ENCODE assay signal across 25 cellular contexts in genomic region chr6:71168233-71168765, GRCh38.
"Had no signal": no experiment of that assay in that cellular context is flagged by ENCODE, and none has a peak within 500 bp of the region (broad histone marks: within the 10 kb centered on the region; RNA-seq: fewer than 3 reads in every experiment).

No MANE protein-coding gene starts in this region.

- H3K79me2 ChIP-seq: parathyroid adenoma had no signal

- H3K4me3 Mint-ChIP-seq: effector memory CD8-positive, alpha-beta T cell; memory B cell; naive B cell; natural killer cell treated with Interleukin-12 subunit alpha and Interleukin-12 subunit beta and Interleukin-15 and Interleukin-18, amount 100 ng/mL, for 72 hours; neural crest cell; stimulated activated naive B cell treated with anti-CD40 and anti-IgM and Interleukin-4, amounts not matched to agents 10 μg/mL and 1 μg/mL and 100 μg/mL, for 72 hours; stimulated activated naive CD8-positive, alpha-beta T cell treated with anti-CD3 and anti-CD28 coated beads, Interleukin-15, Interleukin-2, amounts not matched to agents 100 ng/mL and 50 ng/mL, for 24 hours had no signal

- H3K27me3 Mint-ChIP-seq: progenitor cell of endocrine pancreas had no signal

- H2AFZ ChIP-seq: parathyroid adenoma had no signal

- H3K9me3 ChIP-seq: gastrocnemius medialis, mucosa of descending colon, neutrophil, sigmoid colon, thoracic aorta, tibial nerve, upper lobe of left lung had no signal

- H3K36me3 ChIP-seq: gastrocnemius medialis, neutrophil, sigmoid colon, thoracic aorta, tibial nerve, upper lobe of left lung had no signal

- ATAC-seq: effector memory CD8-positive, alpha-beta T cell; gastrocnemius medialis; left ventricle myocardium superior; mucosa of descending colon; natural killer cell treated with Interleukin-12 subunit alpha and Interleukin-12 subunit beta and Interleukin-15 and Interleukin-18, amount 100 ng/mL, for 72 hours; right cardiac atrium; stimulated activated naive B cell treated with anti-CD40 and anti-IgM and Interleukin-4, amounts not matched to agents 10 μg/mL and 1 μg/mL and 100 μg/mL, for 72 hours had no signal

- H3K27me3 ChIP-seq: gastrocnemius medialis, neutrophil, sigmoid colon, tibial nerve, upper lobe of left lung had no signal

- H3K4me3 ChIP-seq: gastrocnemius medialis, lung, mucosa of descending colon, sigmoid colon, skin epidermis, thoracic aorta, tibial nerve, upper lobe of left lung had no signal

- H3K4me1 ChIP-seq: gastrocnemius medialis, parathyroid adenoma, tibial nerve, upper lobe of left lung had no signal

- DNase-seq: cortex of kidney; effector memory CD8-positive, alpha-beta T cell; foreskin fibroblast; gastrocnemius medialis; head of caudate nucleus; left ventricle myocardium superior; mucosa of descending colon; naive B cell; right cardiac atrium; sigmoid colon; stimulated activated CD4-positive, alpha-beta T cell treated with anti-CD3 and anti-CD28 coated beads, Interleukin-15, amount 100 ng/mL, for 24 hours; stimulated activated CD4-positive, alpha-beta T cell treated with anti-CD3 and anti-CD28 coated beads, Interleukin-2, amount 100 ng/mL, for 48 hours; stimulated activated naive B cell treated with anti-CD40 and anti-IgM and Interleukin-4, amounts not matched to agents 10 μg/mL and 1 μg/mL and 100 μg/mL, for 72 hours; upper lobe of left lung had no signal

- H3K4me1 Mint-ChIP-seq: memory B cell; naive B cell; neural crest cell; stimulated activated naive B cell treated with anti-CD40 and anti-IgM and Interleukin-4, amounts not matched to agents 10 μg/mL and 1 μg/mL and 100 μg/mL, for 72 hours had no signal

- H3K27ac ChIP-seq: gastrocnemius medialis, neutrophil, parathyroid adenoma, sigmoid colon, skin epidermis, thoracic aorta, tibial nerve, upper lobe of left lung had no signal

- H3K9ac ChIP-seq: parathyroid adenoma had no signal

- H3K27ac Mint-ChIP-seq: effector memory CD8-positive, alpha-beta T cell; memory B cell; naive B cell; natural killer cell treated with Interleukin-12 subunit alpha and Interleukin-12 subunit beta and Interleukin-15 and Interleukin-18, amount 100 ng/mL, for 72 hours; progenitor cell of endocrine pancreas; stimulated activated naive B cell treated with anti-CD40 and anti-IgM and Interleukin-4, amounts not matched to agents 10 μg/mL and 1 μg/mL and 100 μg/mL, for 72 hours; stimulated activated naive CD8-positive, alpha-beta T cell treated with anti-CD3 and anti-CD28 coated beads, Interleukin-15, Interleukin-2, amounts not matched to agents 100 ng/mL and 50 ng/mL, for 24 hours had no signal

- H3K9me3 Mint-ChIP-seq: effector memory CD8-positive, alpha-beta T cell; memory B cell; naive B cell; natural killer cell treated with Interleukin-12 subunit alpha and Interleukin-12 subunit beta and Interleukin-15 and Interleukin-18, amount 100 ng/mL, for 72 hours; neural crest cell; stimulated activated naive B cell treated with anti-CD40 and anti-IgM and Interleukin-4, amounts not matched to agents 10 μg/mL and 1 μg/mL and 100 μg/mL, for 72 hours; stimulated activated naive CD8-positive, alpha-beta T cell treated with anti-CD3 and anti-CD28 coated beads, Interleukin-15, Interleukin-2, amounts not matched to agents 100 ng/mL and 50 ng/mL, for 24 hours had no signal

- H3K36me3 Mint-ChIP-seq: memory B cell; naive B cell; natural killer cell treated with Interleukin-12 subunit alpha and Interleukin-12 subunit beta and Interleukin-15 and Interleukin-18, amount 100 ng/mL, for 72 hours; stimulated activated naive B cell treated with anti-CD40 and anti-IgM and Interleukin-4, amounts not matched to agents 10 μg/mL and 1 μg/mL and 100 μg/mL, for 72 hours had no signal
